Comparison of ENCODE assay signal across 11 cellular contexts in genomic region chr2:98548920-98549818, GRCh38. TPM values are rescaled to one million over a fixed set of nuclear protein-coding genes. Genes with fewer than 3 reads are reported as not detected.
DNase-seq lines count a peak whose midpoint lies in the region; ATAC-seq and TF ChIP-seq lines count a peak whose summit lies in the region.
"Had no signal": no experiment of that assay in that cellular context is flagged by ENCODE, and none has a peak within 500 bp of the region (broad histone marks: within the 10 kb centered on the region; RNA-seq: fewer than 3 reads in every experiment).

No MANE protein-coding gene starts in this region.

- POLR2A ChIA-PET in PC-3 (lab: Charles Lee; ENCODE audit: unreplicated experiment) = no interaction called here

- H3K9ac ChIP-seq in mesenchymal stem cell (ENCODE audit: low read length) = no peak overlapping the region
- H3K9ac ChIP-seq in PC-3 (ENCODE audit: low read length) = no peak overlapping the region

- H2AFZ ChIP-seq in mesenchymal stem cell (ENCODE audit: low read depth, low read length) (no peak overlapping the region), PC-3 (ENCODE audit: low read length) (no peak overlapping the region)

- DNase-seq in GM06990 (ENCODE audit: extremely low read depth, insufficient read length) (peak; percentile 29), mesenchymal stem cell (no peak), PC-3 (no peak), CD1c-positive myeloid dendritic cell (ENCODE audit: extremely low spot score) (no peak)
- DNase-seq in activated naive CD8-positive, alpha-beta T cell treated with anti-CD3 and anti-CD28 coated beads, Interleukin-2, amount 50 U/mL, for 24 hours = no peak
- DNase-seq: left cardiac atrium, NCI-H1092 treated with DMSO at 0.1 percent for 48 hours, occipital lobe had no signal

- H3F3A ChIP-seq in PC-3 (ENCODE audit: low read length, unreplicated experiment) = no peaks in the 10 kb centered on the region

- H3K27ac Mint-ChIP-seq in activated naive CD8-positive, alpha-beta T cell treated with anti-CD3 and anti-CD28 coated beads, Interleukin-2, amount 50 U/mL, for 24 hours = peak overlapping the region; percentile 47

- H3K27me3 Mint-ChIP-seq in activated naive CD8-positive, alpha-beta T cell treated with anti-CD3 and anti-CD28 coated beads, Interleukin-2, amount 50 U/mL, for 24 hours = peaks cover 2% of the 10 kb centered on the region

- no peak overlapping the region for H3K14ac ChIP-seq in mesenchymal stem cell (ENCODE audit: low read length in 2 of 2)

- H3K79me2 ChIP-seq in PC-3 (ENCODE audit: low read length) = no peaks in the 10 kb centered on the region

- H3K4me3 Mint-ChIP-seq in activated naive CD8-positive, alpha-beta T cell treated with anti-CD3 and anti-CD28 coated beads, Interleukin-2, amount 50 U/mL, for 24 hours = no peak overlapping the region

- ATAC-seq in GM19395 (IDR thresholded peaks at IDR 0.05; ENCODE audit: unreplicated experiment) (peak; percentile 55), HG02973 (IDR thresholded peaks at IDR 0.05; ENCODE audit: unreplicated experiment) (peak; percentile 49), PC-3 (no peak), HG03442 (IDR thresholded peaks at IDR 0.05; ENCODE audit: unreplicated experiment) (no peak)
- peak; percentile 27 for ATAC-seq in activated naive CD8-positive, alpha-beta T cell treated with anti-CD3 and anti-CD28 coated beads, Interleukin-2, amount 50 U/mL, for 24 hours
- ATAC-seq: left cardiac atrium had no signal

- H2BK15ac ChIP-seq in mesenchymal stem cell (ENCODE audit: low read depth, poor library complexity, severe bottlenecking) = no peak overlapping the region

- H3K27me3 ChIP-seq in GM06990 (replicated peaks; ENCODE audit: control insufficient read depth, insufficient read depth, low read length) = no peaks in the 10 kb centered on the region
- no peaks in the 10 kb centered on the region for H3K27me3 ChIP-seq in mesenchymal stem cell (ENCODE audit: control insufficient read depth in 1 of 2, insufficient read depth in 1 of 2, low read length in 2 of 2)
- H3K27me3 ChIP-seq in PC-3 (ENCODE audit: low read length) = no peaks in the 10 kb centered on the region

- intact Hi-C loops in PC-3 (cut with micrococcal nuclease) = no loop called here

- H3K4me3 ChIP-seq in GM06990 (replicated peaks; ENCODE audit: low read depth, low read length) (no peak overlapping the region), mesenchymal stem cell (ENCODE audit: insufficient read depth in 1 of 2, low read depth in 1 of 2, low read length in 2 of 2) (no peak overlapping the region), PC-3 (ENCODE audit: low read length) (no peak overlapping the region)

- H2BK12ac ChIP-seq in mesenchymal stem cell (ENCODE audit: low read length in 2 of 2) = no peak overlapping the region

- no peaks in the 10 kb centered on the region for H3K79me1 ChIP-seq in mesenchymal stem cell (replicated peaks; ENCODE audit: low read length, poor library complexity, severe bottlenecking)

- H3K36me3 Mint-ChIP-seq in activated naive CD8-positive, alpha-beta T cell treated with anti-CD3 and anti-CD28 coated beads, Interleukin-2, amount 50 U/mL, for 24 hours (ENCODE audit: low read depth) = peaks cover 38% of the 10 kb centered on the region

- H2BK5ac ChIP-seq in mesenchymal stem cell (ENCODE audit: low read depth, low read length, poor library complexity, severe bottlenecking) = no peak overlapping the region

- no peak overlapping the region for H4K8ac ChIP-seq in mesenchymal stem cell (ENCODE audit: low read length)

- H3K9me2 ChIP-seq in PC-3 (replicated peaks; ENCODE audit: low read length) = no peaks in the 10 kb centered on the region

- no peak overlapping the region for H2AK5ac ChIP-seq in mesenchymal stem cell (ENCODE audit: low read length, severe bottlenecking)

- H3K9me3 ChIP-seq in mesenchymal stem cell (ENCODE audit: control insufficient read depth, low read length) (no peaks in the 10 kb centered on the region), PC-3 (ENCODE audit: low read length) (no peaks in the 10 kb centered on the region)

- H3K4me1 Mint-ChIP-seq in activated naive CD8-positive, alpha-beta T cell treated with anti-CD3 and anti-CD28 coated beads, Interleukin-2, amount 50 U/mL, for 24 hours = peaks cover 56% of the 10 kb centered on the region

- no peaks in the 10 kb centered on the region for H4K20me1 ChIP-seq in PC-3 (ENCODE audit: low read length)

- TF ChIP-seq CTCF in GM06990 (IDR thresholded peaks at IDR 0.05; ENCODE audit: insufficient read depth, low read length, poor library complexity, severe bottlenecking) (no peak), PC-3 (conservative IDR thresholded peaks at IDR 0.05; ENCODE audit: low read depth, low read length) (no peak)

- H4K91ac ChIP-seq in mesenchymal stem cell (ENCODE audit: low read length) = no peak overlapping the region

- H3K36me3 ChIP-seq in GM06990 (ENCODE audit: control insufficient read depth, insufficient read depth, low read length) = peaks cover 36% of the 10 kb centered on the region
- peaks cover 42 to 62% of the 10 kb centered on the region in 2 experiments for H3K36me3 ChIP-seq in mesenchymal stem cell (ENCODE audit: control insufficient read depth in 1 of 2, insufficient read depth in 2 of 2, low read depth in 1 of 2, low read length in 2 of 2)
- H3K36me3 ChIP-seq in PC-3 (ENCODE audit: low read depth, low read length) = peaks cover 6% of the 10 kb centered on the region

- H3K27ac ChIP-seq in mesenchymal stem cell (ENCODE audit: low read length, poor library complexity, severe bottlenecking) (no peak overlapping the region), PC-3 (ENCODE audit: low read length) (no peak overlapping the region)

- WGBS in mesenchymal stem cell = 97% methylated on average over 6 of the region's 6 CpGs

- no peak overlapping the region for H3K4ac ChIP-seq in mesenchymal stem cell (ENCODE audit: low read depth in 1 of 2, low read length in 2 of 2)

- H3K23ac ChIP-seq in mesenchymal stem cell (ENCODE audit: low read length in 2 of 2) = no peak overlapping the region

- H3K9me3 Mint-ChIP-seq in activated naive CD8-positive, alpha-beta T cell treated with anti-CD3 and anti-CD28 coated beads, Interleukin-2, amount 50 U/mL, for 24 hours = no peaks in the 10 kb centered on the region

- H3K4me2 ChIP-seq in mesenchymal stem cell (ENCODE audit: low read length, poor library complexity, severe bottlenecking) = no peak overlapping the region
- H3K4me2 ChIP-seq in PC-3 (ENCODE audit: low read length) = no peak overlapping the region

- CTCF ChIA-PET in PC-3 (lab: Charles Lee) = no interaction called here

- no peak overlapping the region for H3K18ac ChIP-seq in mesenchymal stem cell (ENCODE audit: low read depth in 1 of 2, low read length in 2 of 2)

- BruUV-seq in PC-3 (replicated peaks; lab: Mats Ljungman, UMichigan) = no TSS peak

- no peak overlapping the region for H2BK120ac ChIP-seq in mesenchymal stem cell (ENCODE audit: low read depth, low read length)

- H3K4me1 ChIP-seq in mesenchymal stem cell (ENCODE audit: control insufficient read depth, insufficient read depth, low read depth, low read length) (no peaks in the 10 kb centered on the region), PC-3 (ENCODE audit: insufficient read depth, low read length) (no peaks in the 10 kb centered on the region)

RNA-seq across cellular contexts. Expression of gene COA5, which starts 59.1 kb away (rescaled TPM):
- polyA plus RNA-seq in mesenchymal stem cell (2013, experiment 1 of 2) = 33.0 TPM
- 36.8 TPM for polyA plus RNA-seq in mesenchymal stem cell (2013, experiment 2 of 2)
- total RNA-seq in PC-3 (2014; rRNA removed) = 34.0 and 37.2 TPM in 2 replicates

RNA-seq across cellular contexts. Expression of gene UNC50, which starts 59.2 kb away (rescaled TPM):
- polyA plus RNA-seq in mesenchymal stem cell (2013, experiment 1 of 2) = 64.2 TPM
- polyA plus RNA-seq in mesenchymal stem cell (2013, experiment 2 of 2) = 81.8 TPM
- total RNA-seq in PC-3 (2014; rRNA removed) = 18.4 and 26.0 TPM in 2 replicates

Comparison
In these comparisons a context has a peak if more than half of its experiments do, and no peak if none do; other contexts are left out.
1. ATAC-seq: peak in GM19395 (single experiment), HG02973 (single experiment) and activated naive CD8-positive, alpha-beta T cell treated with anti-CD3 and anti-CD28 coated beads, Interleukin-2, amount 50 U/mL, for 24 hours (single experiment); none in PC-3 (single experiment) and HG03442 (single experiment).